17 cellular contexts compared by ENCODE assay signal in genomic region chr12:49564241-49565118, GRCh38. TPM values are rescaled to one million over a fixed set of nuclear protein-coding genes. Genes with fewer than 3 reads are reported as not detected.
DNase-seq lines count a peak whose midpoint lies in the region; ATAC-seq and TF ChIP-seq lines count a peak whose summit lies in the region.
"Had no signal": no experiment of that assay in that cellular context is flagged by ENCODE, and none has a peak within 500 bp of the region (broad histone marks: within the 10 kb centered on the region; RNA-seq: fewer than 3 reads in every experiment).

No MANE protein-coding gene starts in this region.

- no peak overlapping the region for H2BK120ac ChIP-seq in mesendoderm (ENCODE audit: low read depth, low read length)

- peaks cover 51% of the 10 kb centered on the region for H3K36me3 ChIP-seq in CD4-positive, CD25-positive, alpha-beta regulatory T cell (ENCODE audit: control insufficient read depth, insufficient read depth, low read length)
- peaks cover 8% of the 10 kb centered on the region for H3K36me3 ChIP-seq in mesendoderm (ENCODE audit: control insufficient read depth, insufficient read depth, low read length)

- no peak overlapping the region for H3K18ac ChIP-seq in mesendoderm (ENCODE audit: low read length)

- H3K4me1 ChIP-seq in CD4-positive, CD25-positive, alpha-beta regulatory T cell (ENCODE audit: control insufficient read depth, insufficient read depth, low read length, poor library complexity, severe bottlenecking): peaks cover 47% of the 10 kb centered on the region
- H3K4me1 ChIP-seq in mesendoderm (ENCODE audit: control insufficient read depth, low read depth, low read length): peaks cover 4% of the 10 kb centered on the region

- no peak overlapping the region for H4K8ac ChIP-seq in mesendoderm (ENCODE audit: low read depth, low read length)

- H3K56ac ChIP-seq in mesendoderm (ENCODE audit: low read length): no peak overlapping the region

- H3K36me3 Mint-ChIP-seq in CD4-positive, CD25-positive, alpha-beta regulatory T cell: peaks cover 25% of the 10 kb centered on the region

- no peaks in the 10 kb centered on the region for H3K9me3 ChIP-seq in CD4-positive, CD25-positive, alpha-beta regulatory T cell (ENCODE audit: control insufficient read depth in 2 of 2, low read length in 2 of 2)

- no peak overlapping the region for H3K4me3 ChIP-seq in CD4-positive, CD25-positive, alpha-beta regulatory T cell (ENCODE audit: low read depth, low read length)
- no peak overlapping the region for H3K4me3 ChIP-seq in mesendoderm (ENCODE audit: low read length)

- intact Hi-C loops in left colon (cut with DNase I, micrococcal nuclease): loop anchor here in 1 of 2 donors (5.0 kb wide), 1 partner anchor 128 kb away; no protein-coding TSS in a partner anchor

- peak overlapping the region in 3 of 4 donors; percentile 71 to 82 (median 75) for H3K4me3 Mint-ChIP-seq in CD4-positive, CD25-positive, alpha-beta regulatory T cell
- H3K4me3 Mint-ChIP-seq: stimulated activated memory B cell treated with anti-CD40 and anti-IgM and Interleukin-4, amounts not matched to agents 10 μg/mL and 1 μg/mL and 100 μg/mL, for 72 hours had no signal

- peaks cover 13% of the 10 kb centered on the region for H3K79me2 ChIP-seq in mesendoderm (ENCODE audit: control insufficient read depth, insufficient read depth, low read length)

- no peaks in the 10 kb centered on the region for H3K27me3 ChIP-seq in CD4-positive, CD25-positive, alpha-beta regulatory T cell (ENCODE audit: control insufficient read depth, insufficient read depth, low read length)
- H3K27me3 ChIP-seq in layer of hippocampus (ENCODE audit: control insufficient read depth, insufficient read depth, low read length) (no peaks in the 10 kb centered on the region), mesendoderm (ENCODE audit: insufficient read depth, low read length, poor library complexity) (no peaks in the 10 kb centered on the region)

- H3K27ac Mint-ChIP-seq in CD4-positive, CD25-positive, alpha-beta regulatory T cell: peak overlapping the region in 1 of 3 donors; percentile 29
- H3K27ac Mint-ChIP-seq: stimulated activated memory B cell treated with anti-CD40 and anti-IgM and Interleukin-4, amounts not matched to agents 10 μg/mL and 1 μg/mL and 100 μg/mL, for 72 hours; type B pancreatic cell had no signal

- no peak overlapping the region for H2BK15ac ChIP-seq in mesendoderm (replicated peaks; ENCODE audit: low read depth)

- H3K27me3 Mint-ChIP-seq in CD4-positive, CD25-positive, alpha-beta regulatory T cell: no peaks in the 10 kb centered on the region
- H3K27me3 Mint-ChIP-seq: stimulated activated memory B cell treated with anti-CD40 and anti-IgM and Interleukin-4, amounts not matched to agents 10 μg/mL and 1 μg/mL and 100 μg/mL, for 72 hours; type B pancreatic cell had no signal

- H3K9ac ChIP-seq in mesendoderm (ENCODE audit: low read length): no peak overlapping the region

- no peak overlapping the region for H3K4me2 ChIP-seq in mesendoderm (ENCODE audit: low read length)

- H3K23ac ChIP-seq in mesendoderm (ENCODE audit: low read length): no peak overlapping the region

- no peak overlapping the region for H4K5ac ChIP-seq in mesendoderm (ENCODE audit: low read length)

- no peak overlapping the region for H2BK5ac ChIP-seq in mesendoderm (ENCODE audit: low read length)

- no CpG with 5 or more reads among the region's 15 CpGs for WGBS in mesendoderm (ENCODE audit: extremely low coverage, insufficient coverage, low lambda C conversion rate)

- H2AK5ac ChIP-seq in mesendoderm (ENCODE audit: low read length): no peak overlapping the region

- DNase-seq in CD4-positive, CD25-positive, alpha-beta regulatory T cell: peak in 1 of 3 donors; percentile 31
- DNase-seq in mesendoderm (no peak), left colon (no peak)
- no peak for DNase-seq in effector CD8-positive, alpha-beta T cell (lab: John Stamatoyannopoulos, UW)
- DNase-seq: activated naive CD4-positive, alpha-beta T cell treated with Interleukin-2 at 50 U/mL for 16 hours; DMS 273 treated with DMSO at 0.1 percent for 48 hours; midbrain; MM.1S; NCI-H187; NCI-H446 treated with DMSO at 0.1 percent for 48 hours had no signal

- no peak overlapping the region for H3K4ac ChIP-seq in mesendoderm (ENCODE audit: low read depth, low read length)

- no peaks in the 10 kb centered on the region for H3K9me3 Mint-ChIP-seq in CD4-positive, CD25-positive, alpha-beta regulatory T cell
- H3K9me3 Mint-ChIP-seq: stimulated activated memory B cell treated with anti-CD40 and anti-IgM and Interleukin-4, amounts not matched to agents 10 μg/mL and 1 μg/mL and 100 μg/mL, for 72 hours; type B pancreatic cell had no signal

- H3K79me1 ChIP-seq in mesendoderm (ENCODE audit: low read length): peaks cover 13% of the 10 kb centered on the region

- peaks cover 12 to 56% (median 33%) of the 10 kb centered on the region in 4 donors for H3K4me1 Mint-ChIP-seq in CD4-positive, CD25-positive, alpha-beta regulatory T cell

- no peak overlapping the region for H3K27ac ChIP-seq in CD4-positive, CD25-positive, alpha-beta regulatory T cell (ENCODE audit: insufficient read depth, low read length, poor library complexity, severe bottlenecking)
- H3K27ac ChIP-seq in angular gyrus (ENCODE audit: low read depth, low read length) (peak overlapping the region; percentile 97), layer of hippocampus (ENCODE audit: low read depth, low read length) (peak overlapping the region; percentile 43), mesendoderm (ENCODE audit: low read depth, low read length) (no peak overlapping the region)

- TF ChIP-seq POLR2A in GM19193 (IDR thresholded peaks at IDR 0.05; ENCODE audit: extremely low read depth, insufficient read depth, insufficient read length): peak; percentile 20

- no peak for ATAC-seq in CD4-positive, CD25-positive, alpha-beta regulatory T cell (ENCODE audit: low read depth in 2 of 2)
- ATAC-seq in GM18867 (IDR thresholded peaks at IDR 0.05; ENCODE audit: unreplicated experiment) (no peak), left colon (no peak)
- ATAC-seq: stimulated activated memory B cell treated with anti-CD40 and anti-IgM and Interleukin-4, amounts not matched to agents 10 μg/mL and 1 μg/mL and 100 μg/mL, for 72 hours had no signal

RNA-seq across cellular contexts. Expression of gene MCRS1, which starts 3.5 kb away (rescaled TPM):
- total RNA-seq in CD4-positive, CD25-positive, alpha-beta regulatory T cell: 72.8 TPM
- 10 to 100 TPM; 62.8 to 81.0 (median 67.8) TPM for polyA plus RNA-seq in CD4-positive, CD25-positive, alpha-beta regulatory T cell
- 69.8 TPM for polyA plus RNA-seq in mesendoderm (2013, experiment 1 of 2)
- 68.8 TPM for polyA plus RNA-seq in mesendoderm (2013, experiment 2 of 2)
- total RNA-seq in left colon: 10 to 100 TPM; 62.3 to 66.1 TPM

RNA-seq across cellular contexts. Expression of gene KCNH3, which starts 25.6 kb away (rescaled TPM):
- 1.2 TPM for total RNA-seq in CD4-positive, CD25-positive, alpha-beta regulatory T cell
- 1 to 10 TPM; 1.1 to 2.1 (median 1.5) TPM for polyA plus RNA-seq in CD4-positive, CD25-positive, alpha-beta regulatory T cell
- polyA plus RNA-seq in mesendoderm (2013, experiment 1 of 2): 0.07 TPM
- 0.06 TPM for polyA plus RNA-seq in mesendoderm (2013, experiment 2 of 2)
- total RNA-seq in left colon: under 1 TPM in 1 of 2 donors, not detected in 1; 0.14 TPM
- total RNA-seq: osteoblast had no signal

RNA-seq across cellular contexts. Expression of gene FAM186B, which starts 41.0 kb away (rescaled TPM):
- total RNA-seq in CD4-positive, CD25-positive, alpha-beta regulatory T cell: not detected
- polyA plus RNA-seq in CD4-positive, CD25-positive, alpha-beta regulatory T cell: under 1 TPM in 1 of 4 donors, not detected in 3; 0.14 TPM
- polyA plus RNA-seq in mesendoderm (2013, experiment 1 of 2): 0.08 TPM
- polyA plus RNA-seq in mesendoderm (2013, experiment 2 of 2): 0.06 TPM
- under 1 TPM; 0.25 to 0.31 TPM for total RNA-seq in left colon

RNA-seq across cellular contexts. Expression of gene PRPF40B, which starts 58.9 kb away (rescaled TPM):
- total RNA-seq in CD4-positive, CD25-positive, alpha-beta regulatory T cell: 6.3 TPM
- polyA plus RNA-seq in CD4-positive, CD25-positive, alpha-beta regulatory T cell: 1 to 10 TPM in 3 of 4 donors, under 1 TPM in 1; 0.78 to 3.2 (median 1.7) TPM
- 4.3 TPM for polyA plus RNA-seq in mesendoderm (2013, experiment 1 of 2)
- polyA plus RNA-seq in mesendoderm (2013, experiment 2 of 2): 4.5 TPM
- 10 to 100 TPM; 12.6 to 13.6 TPM for total RNA-seq in left colon

Comparison
In these comparisons a context has a peak if more than half of its experiments do, and no peak if none do; other contexts are left out.
1. H3K27ac ChIP-seq: peak in angular gyrus (single experiment) and layer of hippocampus (single experiment); none in CD4-positive, CD25-positive, alpha-beta regulatory T cell (single experiment) and mesendoderm (single experiment).